Comparison of ENCODE assay signal across 24 cellular contexts in genomic region chr7:124191030-124191429, GRCh38.
"Had no signal": no experiment of that assay in that cellular context is flagged by ENCODE, and none has a peak within 500 bp of the region (broad histone marks: within the 10 kb centered on the region; RNA-seq: fewer than 3 reads in every experiment).

No MANE protein-coding gene starts in this region.

- ATAC-seq: activated T-cell treated with anti-CD3 and anti-CD28 coated beads, Interleukin-2, amount 50 U/mL, for 4 hours; activated T-helper 17 cell treated with anti-CD3 and anti-CD28 coated beads, Interleukin-2, amount 50 U/mL, for 72 hours; esophagus mucosa; WTC11 had no signal

- H3K4me3 ChIP-seq: coronary artery, dorsolateral prefrontal cortex had no signal

- H3K27me3 ChIP-seq: brain microvascular endothelial cell, dorsolateral prefrontal cortex had no signal

- DNase-seq: activated CD4-positive, alpha-beta memory T cell treated with anti-CD3 and anti-CD28 coated beads, Interleukin-2, amount 10 ng/mL, durations not matched to agents 7 days and 5 days; activated CD4-positive, alpha-beta T cell treated with anti-CD3 and anti-CD28 coated beads for 1 hour; activated CD4-positive, alpha-beta T cell treated with anti-CD3 and anti-CD28 coated beads for 4 hours; activated CD4-positive, alpha-beta T cell treated with anti-CD3 and anti-CD28 coated beads, Interleukin-2, amount 10 ng/mL, durations not matched to agents 7 days and 5 days; activated CD4-positive, alpha-beta T cell treated with anti-CD3 and anti-CD28 coated beads, Interleukin-2, amount 50 U/mL, for 4 hours; activated CD8-positive, alpha-beta memory T cell treated with anti-CD3 and anti-CD28 coated beads for 24 hours; activated effector memory CD4-positive, alpha-beta T cell treated with Interleukin-2 at 50 U/mL for 16 hours; activated gamma-delta T cell treated with Interleukin-2 at 50 U/mL for 16 hours; activated naive CD4-positive, alpha-beta T cell treated with anti-CD3 and anti-CD28 coated beads, Interleukin-2, amount 50 U/mL, for 16 hours; activated naive CD4-positive, alpha-beta T cell treated with Interleukin-2 at 50 U/mL for 16 hours; activated T-cell treated with anti-CD3 and anti-CD28 coated beads, Interleukin-2, amount 50 U/mL, for 4 hours; amniotic stem cell; anterior cingulate cortex; brain microvascular endothelial cell; dorsolateral prefrontal cortex; effector memory CD4-positive, alpha-beta T cell; endodermal cell; foreskin fibroblast; T-helper 2 cell had no signal

- H3K36me3 ChIP-seq: brain microvascular endothelial cell had no signal

- H3K27ac ChIP-seq: brain microvascular endothelial cell, coronary artery, dorsolateral prefrontal cortex, VCaP had no signal
